ENCODE assay signal across 1 cellular context in genomic region chr19:5470264-5470671, GRCh38.
TF ChIP-seq lines count a peak whose summit lies in the region.

No MANE protein-coding gene starts in this region.

TF ChIP-seq in HepG2, 621 proteins besides CTCF, POLR2A, EP300 and RAD21 (continued from another document and continues in another):
- peak; percentile 87 for TF ChIP-seq PAXIP1 (CRISPR knock-in tag; conservative IDR thresholded peaks at IDR 0.05)
- TF ChIP-seq GABPA (IDR thresholded peaks at IDR 0.05; ENCODE audit: low read depth, low read length), result no peak
- no peak for TF ChIP-seq GABPA (CRISPR knock-in tag; IDR thresholded peaks at IDR 0.05; ENCODE audit: low read depth)
- TF ChIP-seq SRSF1 (optimal IDR thresholded peaks at IDR 0.05; ENCODE audit: low read depth, low read length), result no peak
- TF ChIP-seq TFAP4 (IDR thresholded peaks at IDR 0.05; ENCODE audit: borderline replicate concordance, low read depth), result peak; percentile 35; the same call in 1 of the 2 replicates
- no peak for TF ChIP-seq ZNF367 (CRISPR knock-in tag; IDR thresholded peaks at IDR 0.05; ENCODE audit: borderline replicate concordance)
- TF ChIP-seq ZNF772 (CRISPR knock-in tag; IDR thresholded peaks at IDR 0.05), result 0 out of 2 replicates have a peak, but pooled peaks have one; percentile 41
- TF ChIP-seq GFI1 (CRISPR knock-in tag; IDR thresholded peaks at IDR 0.05; ENCODE audit: borderline replicate concordance), result peak; percentile 91
- TF ChIP-seq CEBPB (IDR thresholded peaks at IDR 0.05; ENCODE audit: borderline replicate concordance, low read depth, low read length), result no peak
- peak; percentile 93 for TF ChIP-seq THRA (CRISPR knock-in tag; IDR thresholded peaks at IDR 0.05; ENCODE audit: borderline replicate concordance)
- no peak for TF ChIP-seq GRHL1 (CRISPR knock-in tag; conservative IDR thresholded peaks at IDR 0.05)
- 0 out of 2 replicates have a peak, but pooled peaks have one; percentile 37 for TF ChIP-seq HOMEZ (CRISPR knock-in tag; IDR thresholded peaks at IDR 0.05; ENCODE audit: low read depth)
- no peak for TF ChIP-seq FOXO4 (CRISPR knock-in tag; conservative IDR thresholded peaks at IDR 0.05)
- no peak for TF ChIP-seq MXD3 (CRISPR knock-in tag; IDR thresholded peaks at IDR 0.05)
- no peak for TF ChIP-seq SRF (IDR thresholded peaks at IDR 0.05; ENCODE audit: low read depth, low read length)
- TF ChIP-seq GATAD2A (CRISPR knock-in tag; IDR thresholded peaks at IDR 0.05), result peak; percentile 62
- peak; percentile 21; the same call in 1 of the 2 replicates for TF ChIP-seq ELF3 (CRISPR knock-in tag; IDR thresholded peaks at IDR 0.05)
- peak; percentile 55 for TF ChIP-seq ZMYM4 (CRISPR knock-in tag; IDR thresholded peaks at IDR 0.05)
- no peak for TF ChIP-seq MAZ (IDR thresholded peaks at IDR 0.05; ENCODE audit: borderline replicate concordance, low read depth, low read length)
- TF ChIP-seq MAZ (CRISPR knock-in tag; IDR thresholded peaks at IDR 0.05; ENCODE audit: low read depth), result 0 out of 2 replicates have a peak, but pooled peaks have one; percentile 27
- 0 out of 2 replicates have a peak, but pooled peaks have one; percentile 35 for TF ChIP-seq ZNF878 (CRISPR knock-in tag; IDR thresholded peaks at IDR 0.05)
- peak; percentile 90 for TF ChIP-seq PPARG (CRISPR knock-in tag; conservative IDR thresholded peaks at IDR 0.05)
- TF ChIP-seq STAT6 (CRISPR knock-in tag; IDR thresholded peaks at IDR 0.05; ENCODE audit: borderline replicate concordance), result no peak
- no peak for TF ChIP-seq DZIP1 (CRISPR knock-in tag; IDR thresholded peaks at IDR 0.05)
- no peak for TF ChIP-seq ZNF768 (CRISPR knock-in tag; IDR thresholded peaks at IDR 0.05)
- peak; percentile 51; the same call in 1 of the 2 replicates for TF ChIP-seq HMG20B (CRISPR knock-in tag; conservative IDR thresholded peaks at IDR 0.05)
- TF ChIP-seq SMAD3 (CRISPR knock-in tag; IDR thresholded peaks at IDR 0.05), result 0 out of 2 replicates have a peak, but pooled peaks have one; percentile 37
- no peak for TF ChIP-seq CREB1 (IDR thresholded peaks at IDR 0.05)
- TF ChIP-seq CREB1 (CRISPR knock-in tag; IDR thresholded peaks at IDR 0.05), result peak; percentile 56
- TF ChIP-seq TARDBP (CRISPR knock-in tag; IDR thresholded peaks at IDR 0.05), result peak; percentile 57; the same call in 1 of the 2 replicates
- peak; percentile 95 for TF ChIP-seq TEAD3 (CRISPR knock-in tag; optimal IDR thresholded peaks at IDR 0.05; ENCODE audit: borderline replicate concordance)
- TF ChIP-seq FOXA1 (IDR thresholded peaks at IDR 0.05), result no peak
- TF ChIP-seq FOXA1 (CRISPR knock-in tag; IDR thresholded peaks at IDR 0.05), result peak; percentile 70
- TF ChIP-seq ZNF331 (CRISPR knock-in tag; IDR thresholded peaks at IDR 0.05), result peak; percentile 50; the same call in 1 of the 2 replicates
- no peak for TF ChIP-seq KDM3A (CRISPR knock-in tag; IDR thresholded peaks at IDR 0.05; ENCODE audit: low read depth)
- peak; percentile 75 for TF ChIP-seq HHEX (CRISPR knock-in tag; IDR thresholded peaks at IDR 0.05)
- TF ChIP-seq KDM6A (CRISPR knock-in tag; IDR thresholded peaks at IDR 0.05; ENCODE audit: low read depth), result peak; percentile 57; the same call in 1 of the 2 replicates
- no peak for TF ChIP-seq SAFB2 (CRISPR knock-in tag; IDR thresholded peaks at IDR 0.05; ENCODE audit: borderline replicate concordance, low read depth)
- peak; percentile 66 for TF ChIP-seq NCOA2 (CRISPR knock-in tag; IDR thresholded peaks at IDR 0.05)
- TF ChIP-seq ZNF674 (CRISPR knock-in tag; IDR thresholded peaks at IDR 0.05; ENCODE audit: low read depth), result no peak
- TF ChIP-seq NR2C2 (CRISPR knock-in tag; IDR thresholded peaks at IDR 0.05; ENCODE audit: borderline replicate concordance), result peak; percentile 72; the same call in 1 of the 2 replicates
- 0 out of 2 replicates have a peak, but pooled peaks have one; percentile 22 for TF ChIP-seq MEF2D (CRISPR knock-in tag; IDR thresholded peaks at IDR 0.05)
- TF ChIP-seq NONO (IDR thresholded peaks at IDR 0.05), result no peak
- TF ChIP-seq NONO (CRISPR knock-in tag; conservative IDR thresholded peaks at IDR 0.05), result 0 out of 2 replicates have a peak, but pooled peaks have one; percentile 23
- TF ChIP-seq KDM1A (CRISPR knock-in tag; IDR thresholded peaks at IDR 0.05), result peak; percentile 45; the same call in 1 of the 2 replicates
- TF ChIP-seq MAFK (conservative IDR thresholded peaks at IDR 0.05 in 1 of 2, IDR thresholded peaks at IDR 0.05 in 1 of 2; ENCODE audit: low read length in 2 of 2), result no peak
